ENCODE assay signal across 21 cellular contexts in genomic region chr14:28398501-28398900, GRCh38.
"Had no signal": no experiment of that assay in that cellular context is flagged by ENCODE, and none has a peak within 500 bp of the region (broad histone marks: within the 10 kb centered on the region; RNA-seq: fewer than 3 reads in every experiment).

No MANE protein-coding gene starts in this region.

- H3K9ac ChIP-seq: parathyroid adenoma had no signal

- H3K36me3 Mint-ChIP-seq: naive thymus-derived CD4-positive, alpha-beta T cell; stimulated activated memory B cell treated with anti-CD40 and anti-IgM and Interleukin-4, amounts not matched to agents 10 μg/mL and 1 μg/mL and 100 μg/mL, for 72 hours had no signal

- H3K36me3 ChIP-seq: heart left ventricle, prostate gland, right lobe of liver, tibial artery, upper lobe of left lung, uterus had no signal

- H3K27me3 ChIP-seq: heart left ventricle, right lobe of liver, tibial artery, upper lobe of left lung, uterus had no signal

- H3K9me3 Mint-ChIP-seq: endodermal cell; stimulated activated memory B cell treated with anti-CD40 and anti-IgM and Interleukin-4, amounts not matched to agents 10 μg/mL and 1 μg/mL and 100 μg/mL, for 72 hours had no signal

- ATAC-seq: heart left ventricle; left colon; left ventricle myocardium superior; naive thymus-derived CD4-positive, alpha-beta T cell; right lobe of liver; stimulated activated memory B cell treated with anti-CD40 and anti-IgM and Interleukin-4, amounts not matched to agents 10 μg/mL and 1 μg/mL and 100 μg/mL, for 72 hours had no signal

- H3K4me1 Mint-ChIP-seq: naive thymus-derived CD4-positive, alpha-beta T cell; nephron progenitor cell; stimulated activated memory B cell treated with anti-CD40 and anti-IgM and Interleukin-4, amounts not matched to agents 10 μg/mL and 1 μg/mL and 100 μg/mL, for 72 hours had no signal

- H3K27me3 Mint-ChIP-seq: naive thymus-derived CD4-positive, alpha-beta T cell; stimulated activated memory B cell treated with anti-CD40 and anti-IgM and Interleukin-4, amounts not matched to agents 10 μg/mL and 1 μg/mL and 100 μg/mL, for 72 hours; stimulated activated naive CD8-positive, alpha-beta T cell treated with anti-CD3 and anti-CD28 coated beads, Interleukin-15, Interleukin-2, amounts not matched to agents 100 ng/mL and 50 ng/mL, for 24 hours had no signal

- H3K4me1 ChIP-seq: heart left ventricle, parathyroid adenoma, prostate gland, right lobe of liver, tibial artery, upper lobe of left lung, uterus had no signal

- H3K4me3 Mint-ChIP-seq: endodermal cell; naive thymus-derived CD4-positive, alpha-beta T cell; nephron progenitor cell; stimulated activated memory B cell treated with anti-CD40 and anti-IgM and Interleukin-4, amounts not matched to agents 10 μg/mL and 1 μg/mL and 100 μg/mL, for 72 hours; stimulated activated naive CD8-positive, alpha-beta T cell treated with anti-CD3 and anti-CD28 coated beads, Interleukin-15, Interleukin-2, amounts not matched to agents 100 ng/mL and 50 ng/mL, for 24 hours had no signal

- H3K27ac Mint-ChIP-seq: endodermal cell; naive thymus-derived CD4-positive, alpha-beta T cell; nephron progenitor cell; stimulated activated memory B cell treated with anti-CD40 and anti-IgM and Interleukin-4, amounts not matched to agents 10 μg/mL and 1 μg/mL and 100 μg/mL, for 72 hours; stimulated activated naive CD8-positive, alpha-beta T cell treated with anti-CD3 and anti-CD28 coated beads, Interleukin-15, Interleukin-2, amounts not matched to agents 100 ng/mL and 50 ng/mL, for 24 hours had no signal

- DNase-seq: effector CD4-positive, alpha-beta T cell; endodermal cell; heart left ventricle; hippocampal formation; left colon; left ventricle myocardium superior; mesendoderm; naive thymus-derived CD4-positive, alpha-beta T cell; nephron progenitor cell; right lobe of liver; stimulated activated CD4-positive, alpha-beta T cell treated with anti-CD3 and anti-CD28 coated beads, Interleukin-12 subunit alpha, Interleukin-12 subunit beta, amount 100 ng/mL, for 4 hours; stimulated activated CD4-positive, alpha-beta T cell treated with anti-CD3 and anti-CD28 coated beads, Interleukin-2, amount 100 ng/mL, for 48 hours; tibial artery; upper lobe of left lung; uterus had no signal

- H3K4me3 ChIP-seq: heart left ventricle, lung, prostate gland, right lobe of liver, skin epidermis, tibial artery, upper lobe of left lung, uterus had no signal

- H3K9me3 ChIP-seq: prostate gland, right lobe of liver, tibial artery, uterus had no signal
